Comparison of ENCODE assay signal across 8 cellular contexts in genomic region chr1:6026095-6026809, GRCh38. TPM values are rescaled to one million over a fixed set of nuclear protein-coding genes. Genes with fewer than 3 reads are reported as not detected.
DNase-seq lines count a peak whose midpoint lies in the region; ATAC-seq and TF ChIP-seq lines count a peak whose summit lies in the region.

No MANE protein-coding gene starts in this region.

- TF ChIP-seq CTCF in osteoblast (IDR thresholded peaks at IDR 0.05; ENCODE audit: extremely low read depth, low read depth, low read length) (no peak), transverse colon (IDR thresholded peaks at IDR 0.05) (no peak)

- POLR2A ChIA-PET in activated CD8-positive, alpha-beta T cell treated with anti-CD3 and anti-CD28 coated beads, Interleukin-2, amount 10 ng/mL, durations not matched to agents 7 days and 5 days (lab: Charles Lee): interaction anchor here (0.7 to 7.0 kb wide), 8 partner anchors 9 to 368 kb away, joined by 3 to 105 read pairs (median 4); partner anchors contain the start of genes ICMT and NPHP4

- H3K4me2 ChIP-seq in osteoblast (ENCODE audit: insufficient read depth, low read length): no peak overlapping the region

- DNase-seq in Ammon's horn (ENCODE audit: low spot score) (peak; percentile 64), NCI-H526 (lab: John Stamatoyannopoulos, UW) (peak; percentile 25 to 91), erythroblast (lab: John Stamatoyannopoulos, UW) (peak in 1 of 2 experiments; percentile 13), osteoblast (ENCODE audit: insufficient read length, low spot score, missing footprints) (peak; percentile 70), transverse colon (peak; percentile 93)
- peak; percentile 96 for DNase-seq in activated CD8-positive, alpha-beta T cell treated with anti-CD3 and anti-CD28 coated beads, Interleukin-2, amount 10 ng/mL, durations not matched to agents 7 days and 5 days

- H4K20me1 ChIP-seq in osteoblast (ENCODE audit: insufficient read depth, low read length): peaks cover 3% of the 10 kb centered on the region

- CTCF ChIA-PET in activated CD8-positive, alpha-beta T cell treated with anti-CD3 and anti-CD28 coated beads, Interleukin-2, amount 10 ng/mL, durations not matched to agents 7 days and 5 days (lab: Charles Lee): interaction anchor here (1.2 to 3.7 kb wide), 2 partner anchors 33 to 35 kb away, joined by 3 to 21 read pairs; partner anchors contain the start of gene NPHP4

- H3K9me3 ChIP-seq in osteoblast (ENCODE audit: low read depth, low read length): no peaks in the 10 kb centered on the region
- no peaks in the 10 kb centered on the region for H3K9me3 ChIP-seq in transverse colon

- peak overlapping the region; percentile 41 for H2AFZ ChIP-seq in osteoblast (ENCODE audit: low read length)

- H3K27ac Mint-ChIP-seq in activated CD8-positive, alpha-beta T cell treated with anti-CD3 and anti-CD28 coated beads, Interleukin-2, amount 10 ng/mL, durations not matched to agents 7 days and 5 days: peak overlapping the region; percentile 99

- peak; percentile 91 for ATAC-seq in HG03103 (IDR thresholded peaks at IDR 0.05; ENCODE audit: low read depth, unreplicated experiment)
- peak; percentile 84 for ATAC-seq in activated CD8-positive, alpha-beta T cell treated with anti-CD3 and anti-CD28 coated beads, Interleukin-2, amount 10 ng/mL, durations not matched to agents 7 days and 5 days

- no peaks in the 10 kb centered on the region for H3K9me3 Mint-ChIP-seq in activated CD8-positive, alpha-beta T cell treated with anti-CD3 and anti-CD28 coated beads, Interleukin-2, amount 10 ng/mL, durations not matched to agents 7 days and 5 days (ENCODE audit: insufficient read depth)

- no peaks in the 10 kb centered on the region for H3K79me2 ChIP-seq in osteoblast (ENCODE audit: insufficient read depth, low read length)

- peaks cover 56% of the 10 kb centered on the region for H3K36me3 Mint-ChIP-seq in activated CD8-positive, alpha-beta T cell treated with anti-CD3 and anti-CD28 coated beads, Interleukin-2, amount 10 ng/mL, durations not matched to agents 7 days and 5 days (ENCODE audit: low read depth)

- H3K4me3 ChIP-seq in osteoblast (ENCODE audit: insufficient read depth, low read length) (peak overlapping the region; percentile 52), transverse colon (peak overlapping the region in 3 of 4 donors; percentile 10 to 41 (median 19))

- H3K36me3 ChIP-seq in osteoblast (ENCODE audit: insufficient read depth, low read length) (no peaks in the 10 kb centered on the region), transverse colon (no peaks in the 10 kb centered on the region)

- H3K4me3 Mint-ChIP-seq in activated CD8-positive, alpha-beta T cell treated with anti-CD3 and anti-CD28 coated beads, Interleukin-2, amount 10 ng/mL, durations not matched to agents 7 days and 5 days: peak overlapping the region; percentile 94

- no peak for TF ChIP-seq EP300 in transverse colon (IDR thresholded peaks at IDR 0.05; ENCODE audit: low read depth)

- in situ Hi-C loops in GM18951 (cut with MboI; ENCODE audit: low sequenced_read_pairs, unreplicated experiment) (no loop called here), transverse colon (cut with MboI; ENCODE audit: low pct_ligation_motif_present in 1 of 4, low pct_unique_long_range_greater_than_20kb in 1 of 4, low sequenced_read_pairs in 3 of 4) (loop anchor here in 2 of 4 donors (25.0 kb wide), 1 partner anchor 311 kb away; no protein-coding TSS in a partner anchor)

- H3K27me3 ChIP-seq in osteoblast (ENCODE audit: insufficient read depth, low read length) (no peaks in the 10 kb centered on the region), transverse colon (peaks cover 10% of the 10 kb centered on the region)

- WGBS in transverse colon (ENCODE audit: low coverage in 1 of 2), 2 donors: 20% methylated on average over 29 of the region's 34 CpGs; no CpG with 5 or more reads in 1 of the 2 donors

- intact Hi-C loops in transverse colon (cut with DNase I; ENCODE audit: low total_unique reads): loop anchor here (5.0 kb wide), 1 partner anchor 1666 kb away; no protein-coding TSS in a partner anchor

- H3K4me1 ChIP-seq in osteoblast (ENCODE audit: insufficient read depth, low read length) (no peaks in the 10 kb centered on the region), transverse colon (peaks cover 3 to 10% (median 9%) of the 10 kb centered on the region in 4 donors)

- H3K27ac ChIP-seq in osteoblast (ENCODE audit: low read depth, low read length): no peak overlapping the region
- H3K27ac ChIP-seq in transverse colon: peak overlapping the region; percentile 42 to 73 (median 58)

- no peaks in the 10 kb centered on the region for H3K27me3 Mint-ChIP-seq in activated CD8-positive, alpha-beta T cell treated with anti-CD3 and anti-CD28 coated beads, Interleukin-2, amount 10 ng/mL, durations not matched to agents 7 days and 5 days (ENCODE audit: low read depth)

- peaks cover 51% of the 10 kb centered on the region for H3K4me1 Mint-ChIP-seq in activated CD8-positive, alpha-beta T cell treated with anti-CD3 and anti-CD28 coated beads, Interleukin-2, amount 10 ng/mL, durations not matched to agents 7 days and 5 days (ENCODE audit: low read depth)

- TF ChIP-seq POLR2A in GM18951 (IDR thresholded peaks at IDR 0.05; ENCODE audit: extremely low read depth, insufficient read depth, insufficient read length) (peak; percentile 94), erythroblast (IDR thresholded peaks at IDR 0.05; ENCODE audit: low read length) (peak; percentile 48), transverse colon (IDR thresholded peaks at IDR 0.05) (peak; percentile 57)

RNA-seq across cellular contexts. Expression of gene KCNAB2, which starts 19.4 kb away (rescaled TPM):
- total RNA-seq in activated CD8-positive, alpha-beta T cell treated with anti-CD3 and anti-CD28 coated beads, Interleukin-2, amount 10 ng/mL, durations not matched to agents 7 days and 5 days: 100 to 1,000 TPM; 343 to 360 TPM
- total RNA-seq in osteoblast (5.0 and 5.8 TPM in 2 replicates), transverse colon (10 to 100 TPM in 1 of 4 donors, 1 to 10 TPM in 2, under 1 TPM in 1; 1.00 to 25.4 (median 7.9) TPM)

RNA-seq across cellular contexts. Expression of gene NPHP4, which starts 34.0 kb away (rescaled TPM):
- 10 to 100 TPM; 15.6 to 17.2 TPM for total RNA-seq in activated CD8-positive, alpha-beta T cell treated with anti-CD3 and anti-CD28 coated beads, Interleukin-2, amount 10 ng/mL, durations not matched to agents 7 days and 5 days
- total RNA-seq in osteoblast (6.5 and 8.0 TPM in 2 replicates), transverse colon (10 to 100 TPM in 2 of 4 donors, 1 to 10 TPM in 2; 6.7 to 19.9 (median 10.5) TPM)

Comparison
In these comparisons a context has a peak if more than half of its experiments do, and no peak if none do; other contexts are left out.
1. RNA of gene KCNAB2, which starts 19.4 kb away (total RNA-seq): 343 to 360 TPM in activated CD8-positive, alpha-beta T cell treated with anti-CD3 and anti-CD28 coated beads, Interleukin-2, amount 10 ng/mL, durations not matched to agents 7 days and 5 days; 1.00 to 25.4 TPM in transverse colon and 5.0 to 5.8 TPM in osteoblast; every median in the first group is over 10 times any median in the second.
2. Peak in every context shown above with its lines, with median percentiles within 50 percentile points of each other: POLR2A ChIP-seq.